In the genomic region with DNA sequence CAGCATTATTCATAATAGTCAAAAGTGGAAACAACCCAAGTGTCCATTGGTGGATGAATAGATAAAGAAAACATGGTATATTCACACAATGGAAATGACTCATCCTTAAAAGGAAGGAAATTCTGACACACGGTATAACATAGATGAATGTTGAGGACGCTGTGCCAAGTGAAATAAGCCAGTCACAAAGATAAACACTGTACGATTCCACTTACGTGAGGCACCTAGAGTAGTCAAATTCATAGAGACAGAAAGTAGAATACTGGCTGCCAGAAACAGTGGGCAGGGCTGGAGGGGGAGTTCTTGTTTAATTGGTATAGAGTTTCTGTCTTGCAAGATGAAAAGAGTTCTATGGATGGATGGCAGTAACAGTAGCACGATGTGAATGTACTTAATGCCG, we compare ENCODE assay signal across 9 cellular contexts. TPM values are rescaled to one million over a fixed set of nuclear protein-coding genes. Genes with fewer than 3 reads are reported as not detected.
DNase-seq lines count a peak whose midpoint lies in the region; ATAC-seq lines count a peak whose summit lies in the region.
"Had no signal": no experiment of that assay in that cellular context is flagged by ENCODE, and none has a peak within 500 bp of the region (broad histone marks: within the 10 kb centered on the region; RNA-seq: fewer than 3 reads in every experiment).

No MANE protein-coding gene starts in this region.

- peaks cover 2% of the 10 kb centered on the region for H3K27me3 Mint-ChIP-seq in activated T-helper 2 cell treated with anti-CD3 and anti-CD28 coated beads, Interferon-gamma antibody, Interleukin-2, Interleukin-4, amounts not matched to agents 10 μg/mL and 5 μg/mL and 100 μg/mL, durations not matched to agents 14 hours and 24 hours and 36 hours (ENCODE audit: low read depth)

- peaks cover 14% of the 10 kb centered on the region for H3K4me1 Mint-ChIP-seq in activated T-helper 2 cell treated with anti-CD3 and anti-CD28 coated beads, Interferon-gamma antibody, Interleukin-2, Interleukin-4, amounts not matched to agents 10 μg/mL and 5 μg/mL and 100 μg/mL, durations not matched to agents 14 hours and 24 hours and 36 hours (ENCODE audit: low read depth)

- DNase-seq in DMS153 (lab: John Stamatoyannopoulos, UW) (peak; percentile 66), HT1080 (ENCODE audit: low read depth) (peak; percentile 97), left kidney (ENCODE audit: low read depth, low spot score) (peak; percentile 80), HT-29 (ENCODE audit: low spot score) (no peak)
- DNase-seq in activated T-helper 2 cell treated with anti-CD3 and anti-CD28 coated beads, Interferon-gamma antibody, Interleukin-2, Interleukin-4, amounts not matched to agents 10 μg/mL and 5 μg/mL and 100 μg/mL, durations not matched to agents 14 hours and 24 hours and 36 hours (ENCODE audit: low spot score) = peak; percentile 12
- DNase-seq: T-helper 9 cell had no signal

- H3K9me3 Mint-ChIP-seq in activated T-helper 2 cell treated with anti-CD3 and anti-CD28 coated beads, Interferon-gamma antibody, Interleukin-2, Interleukin-4, amounts not matched to agents 10 μg/mL and 5 μg/mL and 100 μg/mL, durations not matched to agents 14 hours and 24 hours and 36 hours = peaks cover 7% of the 10 kb centered on the region

- H3K27ac Mint-ChIP-seq in activated T-helper 2 cell treated with anti-CD3 and anti-CD28 coated beads, Interferon-gamma antibody, Interleukin-2, Interleukin-4, amounts not matched to agents 10 μg/mL and 5 μg/mL and 100 μg/mL, durations not matched to agents 14 hours and 24 hours and 36 hours = peak overlapping the region; percentile 68

- no peak overlapping the region for H3K4me3 Mint-ChIP-seq in activated T-helper 2 cell treated with anti-CD3 and anti-CD28 coated beads, Interferon-gamma antibody, Interleukin-2, Interleukin-4, amounts not matched to agents 10 μg/mL and 5 μg/mL and 100 μg/mL, durations not matched to agents 14 hours and 24 hours and 36 hours (ENCODE audit: low read depth)

- no peaks in the 10 kb centered on the region for H3K36me3 Mint-ChIP-seq in activated T-helper 2 cell treated with anti-CD3 and anti-CD28 coated beads, Interferon-gamma antibody, Interleukin-2, Interleukin-4, amounts not matched to agents 10 μg/mL and 5 μg/mL and 100 μg/mL, durations not matched to agents 14 hours and 24 hours and 36 hours (ENCODE audit: low read depth)

- no peak for ATAC-seq in HG03521 (IDR thresholded peaks at IDR 0.05; ENCODE audit: unreplicated experiment)
- ATAC-seq in GM18868 (IDR thresholded peaks at IDR 0.05; ENCODE audit: unreplicated experiment) = no peak
- no peak for ATAC-seq in HG03280 (IDR thresholded peaks at IDR 0.05; ENCODE audit: unreplicated experiment)

- intact Hi-C loops in activated T-helper 2 cell treated with anti-CD3 and anti-CD28 coated beads, Interferon-gamma antibody, Interleukin-2, Interleukin-4, amounts not matched to agents 10 μg/mL and 5 μg/mL and 100 μg/mL, durations not matched to agents 14 hours and 24 hours and 36 hours (cut with micrococcal nuclease) = loop anchor here (1.0 to 5.0 kb wide), 4 partner anchors 26 to 298 kb away; a partner anchor contains a TSS

RNA-seq across cellular contexts. Expression of a gene that starts 26.6 kb away (rescaled TPM):
- total RNA-seq in HT1080 (2014; rRNA removed; shearing (Covaris generic)) = 7.1 and 12.9 TPM in 2 replicates
- polyA plus RNA-seq in HT1080 (2015; cell fraction: cytosol; rRNA removed) = 5.8 and 7.7 TPM in 2 replicates
- polyA plus RNA-seq in HT1080 (2015; cell fraction: nucleus; rRNA removed) = 11.8 and 12.2 TPM in 2 replicates
- 24.2 and 26.6 TPM in 2 replicates for total RNA-seq in activated T-helper 2 cell treated with anti-CD3 and anti-CD28 coated beads, Interferon-gamma antibody, Interleukin-2, Interleukin-4, amounts not matched to agents 10 μg/mL and 5 μg/mL and 100 μg/mL, durations not matched to agents 14 hours and 24 hours and 36 hours
- total RNA-seq in HT-29 (2014; rRNA removed; shearing (Covaris generic)) = 15.7 and 17.2 TPM in 2 replicates
